ENCODE assay signal across 8 cellular contexts in the genomic region with DNA sequence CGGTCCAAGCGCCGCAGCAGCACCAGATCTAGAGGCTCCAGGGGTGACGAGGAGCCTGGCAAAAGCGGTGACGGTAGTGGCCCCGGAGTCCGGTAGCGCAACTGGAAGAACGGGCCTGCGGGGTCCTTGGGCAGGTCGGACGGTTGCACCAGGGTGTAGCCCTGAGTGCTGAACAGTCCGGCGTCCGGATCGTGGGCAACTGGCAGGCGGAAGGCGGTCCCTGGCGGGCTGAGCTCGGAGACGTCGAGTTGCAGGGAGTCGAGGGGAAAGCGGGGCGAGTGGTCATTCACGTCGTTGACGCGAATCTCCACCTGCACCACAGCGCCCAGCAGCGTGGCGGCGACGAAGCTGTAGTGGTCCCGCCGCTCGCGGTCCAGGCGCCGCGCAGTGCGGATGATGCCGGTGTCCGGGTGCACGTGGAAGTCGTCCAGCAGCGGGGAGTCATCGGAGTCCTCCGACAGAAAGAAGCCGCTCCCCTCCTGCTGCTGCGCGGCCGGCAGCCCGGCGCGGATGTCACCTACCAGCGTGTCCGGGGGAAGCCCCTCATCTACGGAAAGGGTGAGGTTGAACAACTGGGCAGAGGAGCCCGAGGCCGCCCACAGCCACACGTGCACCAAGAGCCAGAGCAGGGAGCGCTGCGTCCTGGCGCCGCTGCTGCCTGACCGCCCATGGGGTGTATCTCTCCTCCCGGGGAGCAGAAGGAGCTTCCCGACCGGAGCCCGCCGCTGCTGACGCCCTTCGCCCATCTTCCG. TPM values are rescaled to one million over a fixed set of nuclear protein-coding genes. Genes with fewer than 3 reads are reported as not detected.
DNase-seq lines count a peak whose midpoint lies in the region; ATAC-seq, FAIRE-seq and TF ChIP-seq lines count a peak whose summit lies in the region.

No MANE protein-coding gene starts in this region.

- H3K27ac ChIP-seq in A549 (no peak overlapping the region), thoracic aorta (no peak overlapping the region)

- WGBS in A549 (ENCODE audit: missing lambda C conversion rate) = 91% methylated on average over 13 of the region's 76 CpGs

- no peaks in the 10 kb centered on the region for H3K9me3 Mint-ChIP-seq in activated naive CD8-positive, alpha-beta T cell treated with anti-CD3 and anti-CD28 coated beads, Interleukin-2, amount 50 U/mL, for 24 hours

- H3K4me1 ChIP-seq in A549 (no peaks in the 10 kb centered on the region), thoracic aorta (ENCODE audit: control insufficient read depth in 1 of 2, low read depth in 2 of 2) (peaks cover 3 to 17% of the 10 kb centered on the region in 2 donors)

- H3K27ac Mint-ChIP-seq in activated naive CD8-positive, alpha-beta T cell treated with anti-CD3 and anti-CD28 coated beads, Interleukin-2, amount 50 U/mL, for 24 hours = no peak overlapping the region

- intact Hi-C loops in left colon (cut with DNase I, micrococcal nuclease) = no loop called here

- H3K36me3 ChIP-seq in thoracic aorta = no peaks in the 10 kb centered on the region

- H3K9me3 ChIP-seq in A549 (no peaks in the 10 kb centered on the region), thoracic aorta (no peaks in the 10 kb centered on the region)

- peak overlapping the region; percentile 90 for H3K4me2 ChIP-seq in A549

- no peak for TF ChIP-seq POLR2A in A549 (IDR thresholded peaks at IDR 0.05; ENCODE audit: low read length)

- no peak for TF ChIP-seq CTCF in A549 (IDR thresholded peaks at IDR 0.05)
- TF ChIP-seq CTCF in thoracic aorta (IDR thresholded peaks at IDR 0.05) = no peak

- POLR2A ChIA-PET in A549 (lab: Yijun Ruan, JAX) = no interaction called here

- peak overlapping the region; percentile 41 for H3K4me3 ChIP-seq in A549
- peak overlapping the region; percentile 65 for H3K4me3 ChIP-seq in thoracic aorta

- H3K27me3 ChIP-seq in thoracic aorta (replicated peaks; ENCODE audit: insufficient read depth) = no peaks in the 10 kb centered on the region

- H3K27me3 Mint-ChIP-seq in activated naive CD8-positive, alpha-beta T cell treated with anti-CD3 and anti-CD28 coated beads, Interleukin-2, amount 50 U/mL, for 24 hours = peaks cover 69% of the 10 kb centered on the region

- no peak for FAIRE-seq in A549 (lab: Jason Lieb, UNC)

- TF ChIP-seq RAD21 in A549 (conservative IDR thresholded peaks at IDR 0.05 in 1 of 2, IDR thresholded peaks at IDR 0.05 in 1 of 2) = no peak

- DNase-seq in A549 (ENCODE audit: low read depth in 1 of 2, low spot score in 1 of 2) (peak in 1 of 2 experiments; percentile 17), left colon (peak in 1 of 2 donors; percentile 15), thoracic aorta (ENCODE audit: low spot score) (no peak), middle frontal gyrus (ENCODE audit: extremely low spot score, low spot score) (no peak), NCI-H510A treated with DMSO at 0.1 percent for 48 hours (lab: John Stamatoyannopoulos, UW) (no peak)
- peak; percentile 35 for DNase-seq in activated naive CD8-positive, alpha-beta T cell treated with anti-CD3 and anti-CD28 coated beads, Interleukin-2, amount 50 U/mL, for 24 hours

- ATAC-seq in A549 (peak; percentile 14 to 72; a peak in 5 of 6 replicates), GM18873 (IDR thresholded peaks at IDR 0.05; ENCODE audit: low FRiP score, unreplicated experiment) (peak; percentile 66), HG03095 (IDR thresholded peaks at IDR 0.05; ENCODE audit: unreplicated experiment) (peak; percentile 59), left colon (peak; percentile 20), thoracic aorta (ENCODE audit: insufficient number of reproducible peaks, low FRiP score, low read depth) (no peak)
- peak; percentile 53 for ATAC-seq in activated naive CD8-positive, alpha-beta T cell treated with anti-CD3 and anti-CD28 coated beads, Interleukin-2, amount 50 U/mL, for 24 hours

- H3K4me1 Mint-ChIP-seq in activated naive CD8-positive, alpha-beta T cell treated with anti-CD3 and anti-CD28 coated beads, Interleukin-2, amount 50 U/mL, for 24 hours = peaks cover 12% of the 10 kb centered on the region

- no peak for TF ChIP-seq EP300 in A549 (IDR thresholded peaks at IDR 0.05)

- no peaks in the 10 kb centered on the region for H3K36me3 Mint-ChIP-seq in activated naive CD8-positive, alpha-beta T cell treated with anti-CD3 and anti-CD28 coated beads, Interleukin-2, amount 50 U/mL, for 24 hours (ENCODE audit: low read depth)

- CTCF ChIA-PET in A549 (lab: Yijun Ruan, JAX) = interaction anchor here (0.6 to 0.9 kb wide), 2 partner anchors 12 to 111 kb away, joined by 3 read pairs; no protein-coding TSS in a partner anchor

- H3K4me3 Mint-ChIP-seq in activated naive CD8-positive, alpha-beta T cell treated with anti-CD3 and anti-CD28 coated beads, Interleukin-2, amount 50 U/mL, for 24 hours = peak overlapping the region; percentile 71

TF ChIP-seq in A549, 52 proteins besides CTCF, POLR2A, EP300 and RAD21:
- TF ChIP-seq NPAS2 (CRISPR knock-in tag; IDR thresholded peaks at IDR 0.05; ENCODE audit: borderline replicate concordance) (no peak), HMGXB4 (CRISPR knock-in tag; IDR thresholded peaks at IDR 0.05; ENCODE audit: borderline replicate concordance) (no peak), ZC3H11A (IDR thresholded peaks at IDR 0.05) (no peak), KDM5A (IDR thresholded peaks at IDR 0.05) (no peak), PHF8 (IDR thresholded peaks at IDR 0.05; ENCODE audit: borderline replicate concordance, low read depth) (no peak), MYC (IDR thresholded peaks at IDR 0.05; ENCODE audit: borderline replicate concordance, low read length) (no peak), EHF (CRISPR knock-in tag; IDR thresholded peaks at IDR 0.05) (no peak), MAZ (IDR thresholded peaks at IDR 0.05; ENCODE audit: borderline replicate concordance, low read depth, low read length) (no peak), HEYL (CRISPR knock-in tag; IDR thresholded peaks at IDR 0.05) (no peak), TFCP2L1 (CRISPR knock-in tag; IDR thresholded peaks at IDR 0.05) (no peak), TP53 (CRISPR knock-in tag; IDR thresholded peaks at IDR 0.05) (no peak), RCOR1 (IDR thresholded peaks at IDR 0.05; ENCODE audit: low read depth, low read length) (no peak), GATA3 (IDR thresholded peaks at IDR 0.05; ENCODE audit: borderline replicate concordance) (no peak), JUNB (IDR thresholded peaks at IDR 0.05) (no peak), ZSCAN20 (CRISPR knock-in tag; IDR thresholded peaks at IDR 0.05) (no peak), CBX8 (IDR thresholded peaks at IDR 0.05) (no peak), HDAC2 (IDR thresholded peaks at IDR 0.05) (no peak), MAFK (IDR thresholded peaks at IDR 0.05; ENCODE audit: partially characterized antibody) (no peak)

RNA-seq across cellular contexts. Expression of gene DCHS2, which starts 0.8 kb away (rescaled TPM):
- polyA plus RNA-seq in A549 (2011; rRNA removed) (0.01 and 0.06 TPM in 2 replicates), A549 (2017; fragmentation: RNase III; extraction: RNeasy Plus Mini Kit Qiagen cat#74134 plus additional on column Dnase treatment) (not detected in 3 replicates)
- polyA plus RNA-seq in A549 (2012; cell fraction: cytosol; rRNA removed) = 0.06 TPM in 1 of 2 replicates, not detected in the other
- polyA plus RNA-seq in A549 (2012; cell fraction: nucleus; rRNA removed) = 0.01 TPM in 1 of 2 replicates, not detected in the other
- polyA minus RNA-seq in A549 (2011; rRNA and poly(A)+ RNA removed) = not detected in 2 replicates
- total RNA-seq in left colon (1 to 10 TPM in 1 of 2 donors, under 1 TPM in 1; 0.43 to 1.5 TPM), thoracic aorta (under 1 TPM in 1 of 2 donors, not detected in 1; 0.35 TPM)

RNA-seq across cellular contexts. Expression of gene PLRG1, which starts 59.4 kb away (rescaled TPM):
- polyA plus RNA-seq in A549 (2011; rRNA removed) (120 and 123 TPM in 2 replicates), A549 (2017; fragmentation: RNase III; extraction: RNeasy Plus Mini Kit Qiagen cat#74134 plus additional on column Dnase treatment) (50.4 to 52.0 TPM (median 50.4 TPM) in 3 replicates)
- polyA plus RNA-seq in A549 (2012; cell fraction: cytosol; rRNA removed) = 44.9 and 55.6 TPM in 2 replicates
- polyA plus RNA-seq in A549 (2012; cell fraction: nucleus; rRNA removed) = 33.0 and 41.6 TPM in 2 replicates
- 78.3 and 96.3 TPM in 2 replicates for polyA minus RNA-seq in A549 (2011; rRNA and poly(A)+ RNA removed)
- total RNA-seq in left colon (10 to 100 TPM; 57.4 to 57.9 TPM), thoracic aorta (10 to 100 TPM; 18.4 to 42.5 TPM)
